ENCODE assay signal across 12 cellular contexts in the genomic region with DNA sequence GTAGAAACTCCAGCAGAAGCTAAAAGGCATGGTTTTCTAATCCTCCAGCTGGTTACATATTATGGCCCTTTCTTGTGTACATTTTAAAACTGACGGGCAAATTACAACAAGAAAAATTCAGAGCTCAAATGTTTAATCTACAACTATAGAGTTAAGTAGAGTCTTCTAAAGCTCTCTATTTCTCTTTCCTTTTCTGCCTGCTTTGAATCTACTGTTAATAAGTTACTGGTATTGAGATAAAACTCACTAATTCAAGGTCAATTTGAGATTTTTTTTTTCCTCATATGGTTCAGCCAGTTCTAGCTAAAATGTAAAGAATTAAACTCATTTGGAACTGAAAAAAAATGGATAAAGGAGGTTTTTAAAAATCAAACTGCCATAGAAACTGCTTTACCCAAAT. TPM values are rescaled to one million over a fixed set of nuclear protein-coding genes. Genes with fewer than 3 reads are reported as not detected.
"Had no signal": no experiment of that assay in that cellular context is flagged by ENCODE, and none has a peak within 500 bp of the region (broad histone marks: within the 10 kb centered on the region; RNA-seq: fewer than 3 reads in every experiment).

No MANE protein-coding gene starts in this region.

- H3K36me3 ChIP-seq: HAP-1 had no signal

- ATAC-seq: GM23338, HCT116 had no signal

- H3K27ac ChIP-seq: GM23248 had no signal

- FAIRE-seq: H1, H54 had no signal

- H3K4me1 ChIP-seq: HAP-1 had no signal

- H3K9me3 ChIP-seq: HAP-1 had no signal

- H3K4me3 ChIP-seq: GM23248, GM23338, HAP-1 had no signal

- DNase-seq: GM23248, GOT3, H7, H9, HCEC 1CT, HFFc6 had no signal

RNA-seq across cellular contexts. Expression of gene PRSS37, which starts 1.6 kb away (rescaled TPM):
- total RNA-seq: GM23248, GM23338, H1, H4, H7, H9, HFFc6 had no signal
- polyA plus RNA-seq: GM23248, H1 had no signal

RNA-seq across cellular contexts. Expression of gene TAS2R5, which starts 52.9 kb away (rescaled TPM):
- total RNA-seq: GM23248, H4 had no signal
